Comparison of ENCODE assay signal across 7 cellular contexts in the genomic region with DNA sequence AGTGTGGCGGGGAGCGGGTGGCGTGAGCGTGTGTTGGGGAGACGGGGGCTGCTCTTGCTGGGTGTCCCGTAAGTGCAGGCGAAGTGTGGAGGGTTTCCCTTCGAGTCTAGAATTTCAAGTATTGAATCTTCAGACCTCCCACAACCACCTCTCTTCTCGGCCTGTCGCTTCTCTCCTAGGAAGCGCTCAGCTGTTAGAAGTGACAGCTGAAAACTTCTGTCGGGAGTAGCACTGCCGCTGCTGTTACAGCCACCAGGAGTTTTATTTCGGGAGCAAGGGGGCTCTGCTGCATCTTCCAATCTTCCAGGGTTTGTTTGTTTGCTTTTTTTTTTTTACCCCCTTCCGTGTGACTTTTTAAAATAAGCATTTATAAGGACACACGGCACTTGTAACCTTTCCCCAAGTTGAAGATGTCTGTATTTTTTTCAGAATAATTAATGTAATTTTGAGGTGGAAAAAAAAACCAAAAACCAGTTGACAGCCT. TPM values are rescaled to one million over a fixed set of nuclear protein-coding genes. Genes with fewer than 3 reads are reported as not detected.
A peak's percentile ranks its signal among the peaks of the same experiment; 100 is the strongest.
DNase-seq lines count a peak whose midpoint lies in the region; ATAC-seq, FAIRE-seq and TF ChIP-seq lines count a peak whose summit lies in the region.

No MANE protein-coding gene starts in this region.

- peaks cover 5% of the 10 kb centered on the region for H3K36me3 Mint-ChIP-seq in memory B cell

- no peaks in the 10 kb centered on the region for H3K27me3 Mint-ChIP-seq in memory B cell

- TF ChIP-seq CTCF in Panc1 (IDR thresholded peaks at IDR 0.05) (no peak), coronary artery (IDR thresholded peaks at IDR 0.05) (no peak), uterus (IDR thresholded peaks at IDR 0.05) (no peak)

- H3K27ac ChIP-seq in Panc1 (ENCODE audit: low read length) (peak overlapping the region; percentile 86), coronary artery (peak overlapping the region; percentile 89 to 90), uterus (peak overlapping the region; percentile 88 to 90)

- in situ Hi-C loops in Panc1 (cut with HindIII; ENCODE audit: low pct_unique_long_range_greater_than_20kb, low sequenced_read_pairs): no loop called here

- H3K27ac Mint-ChIP-seq in memory B cell: peak overlapping the region; percentile 99

- H3K4me1 ChIP-seq in Panc1 (ENCODE audit: control insufficient read depth, insufficient read depth, low read length): peaks cover 8% of the 10 kb centered on the region
- H3K4me1 ChIP-seq in uterus: peaks cover 5 to 6% of the 10 kb centered on the region in 2 donors

- peaks cover 23% of the 10 kb centered on the region for H3K4me1 Mint-ChIP-seq in memory B cell

- peak overlapping the region; percentile 100 for H3K4me3 Mint-ChIP-seq in memory B cell

- H3K36me3 ChIP-seq in Panc1 (ENCODE audit: control insufficient read depth, insufficient read depth, low read length) (peaks cover 14% of the 10 kb centered on the region), uterus (no peaks in the 10 kb centered on the region)

- FAIRE-seq in H54 (lab: Jason Lieb, UNC): no peak

- POLR2A ChIA-PET in Panc1 (lab: Charles Lee): interaction anchor here (0.9 kb wide), 1 partner anchor 49 kb away, joined by 3 read pairs; no protein-coding TSS in a partner anchor

- H3K4me3 ChIP-seq in Panc1 (ENCODE audit: low read depth in 2 of 2, low read length in 2 of 2) (peak overlapping the region; percentile 68 to 89), coronary artery (peak overlapping the region; percentile 88), uterus (peak overlapping the region; percentile 86 to 98)

- CTCF ChIA-PET in Panc1 (lab: Charles Lee): interaction anchor here (0.7 kb wide), 1 partner anchor 140 kb away, joined by 3 read pairs; no protein-coding TSS in a partner anchor

- TF ChIP-seq POLR2A in H54 (IDR thresholded peaks at IDR 0.05; ENCODE audit: low read depth, low read length) (no peak), uterus (IDR thresholded peaks at IDR 0.05) (no peak)

- no TSS peak for BruUV-seq in Panc1 (replicated peaks; lab: Mats Ljungman, UMichigan)

- intact Hi-C loops in Panc1 (cut with micrococcal nuclease; ENCODE audit: unreplicated experiment): no loop called here
- intact Hi-C loops in uterus (cut with DNase I; ENCODE audit: low total_unique reads): no loop called here

- H3K27me3 ChIP-seq in Panc1 (ENCODE audit: control insufficient read depth, insufficient read depth, low read length) (no peaks in the 10 kb centered on the region), uterus (no peaks in the 10 kb centered on the region)

- H3K9me3 ChIP-seq in Panc1 (ENCODE audit: control insufficient read depth, insufficient read depth, low read depth, low read length): no peaks in the 10 kb centered on the region
- H3K9me3 ChIP-seq in uterus: no peaks in the 10 kb centered on the region

- H3K9me3 Mint-ChIP-seq in memory B cell: no peaks in the 10 kb centered on the region

- peak; percentile 16 for DNase-seq in DMS 273 treated with DMSO at 0.1 percent for 48 hours (lab: John Stamatoyannopoulos, UW)
- peak; percentile 14 for DNase-seq in H54 (ENCODE audit: insufficient read length, low spot score)
- DNase-seq in Panc1 (ENCODE audit: low read depth, low spot score): no peak
- no peak for DNase-seq in coronary artery (ENCODE audit: low spot score)
- DNase-seq in memory B cell (ENCODE audit: low spot score in 2 of 2): no peak
- DNase-seq in uterus: no peak
- no peak for DNase-seq in NCI-H526 treated with DMSO at 0.1 percent for 48 hours (lab: John Stamatoyannopoulos, UW)

- ATAC-seq in Panc1: no peak
- peak; percentile 5 for ATAC-seq in memory B cell (ENCODE audit: low read depth)

RNA-seq across cellular contexts. Expression of a gene that starts 0.7 kb away (rescaled TPM):
- total RNA-seq in Panc1 (2021; ENCODE audit: unreplicated experiment) (34.6 TPM), uterus (10 to 100 TPM; 19.2 to 86.2 (median 55.8) TPM)
- polyA plus RNA-seq in Panc1 (2012; ENCODE audit: insufficient read length): 28.0 TPM

RNA-seq across cellular contexts. Expression of a gene that starts 0.9 kb away (rescaled TPM):
- total RNA-seq in Panc1 (2021; ENCODE audit: unreplicated experiment) (12.5 TPM), uterus (10 to 100 TPM in 3 of 4 donors, 1 to 10 TPM in 1; 7.7 to 62.9 (median 18.7) TPM)
- 8.6 TPM for polyA plus RNA-seq in Panc1 (2012; ENCODE audit: insufficient read length)

Comparison
In these comparisons a context has a peak if more than half of its experiments do, and no peak if none do; other contexts are left out.
1. DNase-seq: peak in DMS 273 treated with DMSO at 0.1 percent for 48 hours (single experiment) and H54 (single experiment); none in Panc1 (single experiment), coronary artery (single experiment), memory B cell (0 of 2), uterus (0 of 2) and NCI-H526 treated with DMSO at 0.1 percent for 48 hours (single experiment).
2. Peak in every context shown above with its lines, with median percentiles within 50 percentile points of each other: H3K27ac ChIP-seq and H3K4me3 ChIP-seq.